In genomic region chr2:54275541-54275940, GRCh38 we compare ENCODE assay signal across 1 cellular context.
TF ChIP-seq lines count a peak whose summit lies in the region.

No MANE protein-coding gene starts in this region.

TF ChIP-seq in K562, 482 proteins besides CTCF, POLR2A, EP300 and RAD21:
- TF ChIP-seq FOSL1 (tag; conservative IDR thresholded peaks at IDR 0.05) (peak; percentile 47), MECOM (CRISPR knock-in tag; IDR thresholded peaks at IDR 0.05) (no peak), TFAM (CRISPR knock-in tag; conservative IDR thresholded peaks at IDR 0.05) (no peak), MAFG (tag; conservative IDR thresholded peaks at IDR 0.05) (peak; percentile 42; the same call in 1 of the 2 replicates), ZNF316 (IDR thresholded peaks at IDR 0.05) (peak; percentile 77), CAMTA2 (CRISPR knock-in tag; conservative IDR thresholded peaks at IDR 0.05) (no peak), ZNF197 (CRISPR knock-in tag; IDR thresholded peaks at IDR 0.05; ENCODE audit: low read depth) (no peak), C11orf30 (IDR thresholded peaks at IDR 0.05; ENCODE audit: low read depth) (peak; percentile 65; the same call in 1 of the 2 replicates)
- TF ChIP-seq, protein P1, sequence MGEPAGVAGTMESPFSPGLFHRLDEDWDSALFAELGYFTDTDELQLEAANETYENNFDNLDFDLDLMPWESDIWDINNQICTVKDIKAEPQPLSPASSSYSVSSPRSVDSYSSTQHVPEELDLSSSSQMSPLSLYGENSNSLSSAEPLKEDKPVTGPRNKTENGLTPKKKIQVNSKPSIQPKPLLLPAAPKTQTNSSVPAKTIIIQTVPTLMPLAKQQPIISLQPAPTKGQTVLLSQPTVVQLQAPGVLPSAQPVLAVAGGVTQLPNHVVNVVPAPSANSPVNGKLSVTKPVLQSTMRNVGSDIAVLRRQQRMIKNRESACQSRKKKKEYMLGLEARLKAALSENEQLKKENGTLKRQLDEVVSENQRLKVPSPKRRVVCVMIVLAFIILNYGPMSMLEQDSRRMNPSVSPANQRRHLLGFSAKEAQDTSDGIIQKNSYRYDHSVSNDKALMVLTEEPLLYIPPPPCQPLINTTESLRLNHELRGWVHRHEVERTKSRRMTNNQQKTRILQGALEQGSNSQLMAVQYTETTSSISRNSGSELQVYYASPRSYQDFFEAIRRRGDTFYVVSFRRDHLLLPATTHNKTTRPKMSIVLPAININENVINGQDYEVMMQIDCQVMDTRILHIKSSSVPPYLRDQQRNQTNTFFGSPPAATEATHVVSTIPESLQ (CRISPR knock-in tag; IDR thresholded peaks at IDR 0.05) = no peak
TF ChIP-seq in K562: peak in this region for 4.
